9 cellular contexts compared by ENCODE assay signal in the genomic region with DNA sequence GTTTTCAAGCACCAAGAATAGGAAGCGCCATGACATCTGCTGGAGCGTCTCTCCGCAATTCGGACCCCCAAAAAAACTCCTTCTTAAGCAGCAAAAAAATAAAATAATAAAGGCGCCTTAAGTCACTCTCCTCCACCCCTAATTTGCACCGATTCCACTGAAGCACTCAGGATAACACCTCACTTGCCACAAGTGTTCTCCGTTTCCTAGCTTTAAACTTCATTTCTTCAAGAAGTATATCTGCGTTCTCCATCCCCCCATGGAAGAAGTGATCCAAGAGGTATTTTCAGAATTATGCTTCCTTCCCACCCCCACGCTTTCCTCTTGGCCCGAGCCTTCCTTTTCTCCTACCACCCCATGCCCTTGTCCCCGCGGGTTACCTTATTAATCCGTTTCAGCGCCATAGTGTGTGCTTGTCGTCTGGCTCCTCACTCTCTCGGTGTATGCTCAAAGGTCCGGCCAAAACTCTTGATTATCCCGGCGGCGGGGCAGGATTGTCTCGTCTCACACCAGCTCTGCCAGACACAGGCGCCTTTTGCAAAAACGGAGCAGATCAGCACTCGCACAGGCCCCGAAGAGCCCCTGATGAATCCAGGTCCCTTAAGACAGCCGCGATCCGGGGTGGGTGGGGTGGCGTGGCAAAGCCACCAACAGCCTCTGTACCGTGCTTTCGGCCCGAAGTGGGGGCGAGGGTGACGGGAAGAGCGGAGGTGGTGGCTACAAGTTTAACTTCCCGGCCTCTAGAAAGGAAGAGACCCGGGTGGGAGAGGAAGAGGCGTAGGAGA. TPM values are rescaled to one million over a fixed set of nuclear protein-coding genes. Genes with fewer than 3 reads are reported as not detected.
DNase-seq lines count a peak whose midpoint lies in the region; ATAC-seq, FAIRE-seq and TF ChIP-seq lines count a peak whose summit lies in the region.
"Had no signal": no experiment of that assay in that cellular context is flagged by ENCODE, and none has a peak within 500 bp of the region (broad histone marks: within the 10 kb centered on the region; RNA-seq: fewer than 3 reads in every experiment).

No MANE protein-coding gene starts in this region.

- TF ChIP-seq RAD21 in Ishikawa (IDR thresholded peaks at IDR 0.05; ENCODE audit: low read depth), result no peak
- TF ChIP-seq RAD21 in H1 (IDR thresholded peaks at IDR 0.05 in 1 of 2, conservative IDR thresholded peaks at IDR 0.05 in 1 of 2; ENCODE audit: low read depth in 2 of 2, low read length in 2 of 2), result peak in 1 of 2 experiments; percentile 7; a peak in 1 of 4 replicates

- no peak for DNase-seq in CD4-positive, alpha-beta memory T cell
- DNase-seq in H1 (ENCODE audit: low read depth in 1 of 2, low spot score in 2 of 2) (peak in 1 of 2 experiments; percentile 55), pancreas (peak in 2 of 6 donors; percentile 9 to 88), urothelium cell line (ENCODE audit: low spot score) (no peak), GM10266 (ENCODE audit: extremely low spot score) (no peak), retina (no peak), NCI-H2107 treated with DMSO at 0.1 percent for 48 hours (lab: John Stamatoyannopoulos, UW; ENCODE audit: unreplicated experiment) (no peak)

- H3K4me3 Mint-ChIP-seq in CD4-positive, alpha-beta memory T cell, result no peak overlapping the region

- H3K27ac ChIP-seq in CD4-positive, alpha-beta memory T cell (ENCODE audit: low read depth, low read length), result peak overlapping the region; percentile 100
- H3K27ac ChIP-seq in H1 (ENCODE audit: low read depth, low read length) (peak overlapping the region; percentile 98), pancreas (peak overlapping the region; percentile 99 to 100 (median 100))

- H4K91ac ChIP-seq in H1 (replicated peaks; ENCODE audit: insufficient read length, low read length), result no peak overlapping the region

- H2BK12ac ChIP-seq in H1 (ENCODE audit: low read depth, low read length), result no peak overlapping the region

- H3K27ac Mint-ChIP-seq in CD4-positive, alpha-beta memory T cell, result no peak overlapping the region

- peaks cover 41 to 70% of the 10 kb centered on the region in 2 experiments for H3K79me2 ChIP-seq in H1 (ENCODE audit: control insufficient read depth in 1 of 2, insufficient read depth in 2 of 2, low read length in 2 of 2)

- TF ChIP-seq EP300 in Ishikawa (IDR thresholded peaks at IDR 0.05; ENCODE audit: borderline replicate concordance) (no peak), H1 (IDR thresholded peaks at IDR 0.05; ENCODE audit: borderline replicate concordance in 1 of 2, low read depth in 2 of 2, low read length in 2 of 2) (no peak)

- CTCF ChIA-PET in CD4-positive, alpha-beta memory T cell (lab: Charles Lee; ENCODE audit: partially characterized antibody), result interaction anchor here (1.2 to 3.3 kb wide), 8 partner anchors 9 to 481 kb away, joined by 3 to 22 read pairs (median 7); partner anchors contain the start of genes CISD2 and SLC39A8
- CTCF ChIA-PET in H1 (lab: Charles Lee; ENCODE audit: partially characterized antibody), result interaction anchor here (0.9 to 2.8 kb wide), 5 partner anchors 10 to 116 kb away, joined by 3 to 8 read pairs (median 4); no protein-coding TSS in a partner anchor

- peaks cover 11 to 25% of the 10 kb centered on the region in 2 donors for H3K36me3 Mint-ChIP-seq in CD4-positive, alpha-beta memory T cell

- H4K5ac ChIP-seq in H1 (ENCODE audit: insufficient read length, low read depth, low read length), result peak overlapping the region; percentile 39

- 1% methylated on average over 33 of the region's 38 CpGs; no CpG with 5 or more reads in 1 of the 2 experiments for whole genome bisulfite sequencing in H1 (ENCODE audit: extremely low coverage in 1 of 2, insufficient coverage in 1 of 2, insufficient read length in 1 of 2, insufficient replicate concordance in 2 of 2, low coverage in 1 of 2, low lambda C conversion rate in 2 of 2, missing lambda C conversion rate in 1 of 2), 2 experiments
- 0 to 1% methylated on average over 38 of the region's 38 CpGs for WGBS in pancreas, 2 donors

- H2AK5ac ChIP-seq in H1 (ENCODE audit: low read depth, low read length), result no peak overlapping the region

- POLR2A ChIA-PET in CD4-positive, alpha-beta memory T cell (lab: Charles Lee; ENCODE audit: partially characterized antibody), result interaction anchor here (0.6 to 15.4 kb wide), 30 partner anchors 9 to 1481 kb away, joined by 3 to 409 read pairs (median 10); partner anchors contain the start of genes CISD2, MANBA, NFKB1 and PPP3CA
- POLR2A ChIA-PET in H1 (lab: Charles Lee; ENCODE audit: partially characterized antibody), result interaction anchor here (0.7 to 8.2 kb wide), 30 partner anchors 10 to 198 kb away, joined by 3 to 162 read pairs (median 7); partner anchors contain the start of genes CISD2 and MANBA

- TF ChIP-seq CTCF in H1 (IDR thresholded peaks at IDR 0.05; ENCODE audit: control extremely low read depth in 1 of 3, insufficient read depth in 1 of 3, low read depth in 1 of 3, low read length in 3 of 3) (no peak), pancreas (IDR thresholded peaks at IDR 0.05) (no peak), GM10266 (IDR thresholded peaks at IDR 0.05; ENCODE audit: control insufficient read depth, insufficient read depth, low read depth, missing control alignments) (no peak)

- H3K27me3 ChIP-seq in CD4-positive, alpha-beta memory T cell (ENCODE audit: insufficient read depth, low read length), result no peaks in the 10 kb centered on the region
- H3K27me3 ChIP-seq in H1 (replicated peaks in 1 of 4; ENCODE audit: control insufficient read depth in 3 of 4, extremely low read depth in 1 of 4, insufficient read depth in 3 of 4, low read length in 3 of 4) (no peaks in the 10 kb centered on the region), pancreas (no peaks in the 10 kb centered on the region)

- intact Hi-C loops in CD4-positive, alpha-beta memory T cell (cut with micrococcal nuclease), result loop anchor here (2.0 to 5.0 kb wide), 5 partner anchors 34 to 1479 kb away; partner anchors contain the start of gene PPP3CA
- intact Hi-C loops in pancreas (cut with DNase I), result no loop called here

- H3K79me1 ChIP-seq in H1 (ENCODE audit: low read depth, low read length), result no peaks in the 10 kb centered on the region

- no peak overlapping the region for H3K23ac ChIP-seq in H1 (ENCODE audit: insufficient read length)

- peak overlapping the region; percentile 96 to 97 for H3K4me3 ChIP-seq in CD4-positive, alpha-beta memory T cell (ENCODE audit: low read length in 2 of 2)
- H3K4me3 ChIP-seq in H1 (ENCODE audit: extremely low read depth in 1 of 4, insufficient read depth in 2 of 4, low read depth in 3 of 4, low read length in 4 of 4), result peak overlapping the region; percentile 85 to 98 (median 94)
- peak overlapping the region; percentile 58 to 98 (median 72) for H3K4me3 ChIP-seq in pancreas

- H3K9me3 ChIP-seq in CD4-positive, alpha-beta memory T cell (ENCODE audit: control insufficient read depth in 1 of 2, low read length in 2 of 2), result no peaks in the 10 kb centered on the region
- no peaks in the 10 kb centered on the region for H3K9me3 ChIP-seq in H1 (ENCODE audit: insufficient read depth in 2 of 2, low read depth in 1 of 2, low read length in 1 of 2)
- no peaks in the 10 kb centered on the region for H3K9me3 ChIP-seq in pancreas

- no peak overlapping the region for H2BK15ac ChIP-seq in H1 (ENCODE audit: low read length)

- H3K9ac ChIP-seq in H1 (replicated peaks in 1 of 4; ENCODE audit: extremely low read depth in 1 of 4, low read depth in 3 of 4, low read length in 3 of 4), result peak overlapping the region; percentile 93 to 99 (median 96)

- TF ChIP-seq POLR2A in H1 (IDR thresholded peaks at IDR 0.05; ENCODE audit: control extremely low read depth in 1 of 2, low read depth in 2 of 2, low read length in 2 of 2), result no peak; a peak in 1 of 3 replicates

- no peak overlapping the region for H2AFZ ChIP-seq in H1 (ENCODE audit: low read length)

- H3K9me3 Mint-ChIP-seq in CD4-positive, alpha-beta memory T cell, result peaks cover 0 to 4% (median 0%) of the 10 kb centered on the region in 8 donors

- H3K36me3 ChIP-seq in CD4-positive, alpha-beta memory T cell (ENCODE audit: insufficient read depth, low read length), result no peaks in the 10 kb centered on the region
- H3K36me3 ChIP-seq in H1 (ENCODE audit: control insufficient read depth in 2 of 4, insufficient read depth in 4 of 4, low read length in 3 of 4) (peaks cover 0 to 32% (median 0%) of the 10 kb centered on the region in 4 experiments; a peak in 2 of 8 replicates), pancreas (no peaks in the 10 kb centered on the region)

- ATAC-seq in pancreas, result no peak

- peaks cover 51% of the 10 kb centered on the region for H3K4me1 ChIP-seq in CD4-positive, alpha-beta memory T cell (ENCODE audit: insufficient read depth, low read length)
- H3K4me1 ChIP-seq in H1 (replicated peaks in 1 of 4; ENCODE audit: control insufficient read depth in 3 of 4, insufficient read depth in 4 of 4, low read length in 3 of 4), result peaks cover 0 to 12% (median 7%) of the 10 kb centered on the region in 4 experiments; a peak in 5 of 7 replicates
- H3K4me1 ChIP-seq in pancreas, result peaks cover 9 to 46% (median 29%) of the 10 kb centered on the region in 3 donors

- H2BK20ac ChIP-seq in H1 (ENCODE audit: low read length), result no peak overlapping the region

- FAIRE-seq in H1 (lab: Jason Lieb, UNC) (no peak), pancreas (lab: Jason Lieb, UNC) (no peak), urothelium cell line (lab: Jason Lieb, UNC) (no peak)
- FAIRE-seq: frontal cortex had no signal

- no peak overlapping the region for H3K14ac ChIP-seq in H1 (ENCODE audit: insufficient read length)

- peak overlapping the region; percentile 79 for H3K56ac ChIP-seq in H1 (replicated peaks; ENCODE audit: insufficient read length, low read depth, low read length)

- 0 out of 2 replicates have a peak, but pooled peaks cover 3% of the 10 kb centered on the region for H3K23me2 ChIP-seq in H1 (ENCODE audit: low read depth, low read length)

- peak overlapping the region; percentile 69 to 84 for H3K4me2 ChIP-seq in H1 (ENCODE audit: insufficient read depth in 1 of 2, low read depth in 2 of 2, low read length in 2 of 2)

- H3K18ac ChIP-seq in H1 (ENCODE audit: extremely low read depth, low read length), result peak overlapping the region; percentile 78

- peak overlapping the region; percentile 98 for H2BK5ac ChIP-seq in H1 (ENCODE audit: low read depth, low read length)

- peaks cover 0 to 2% of the 10 kb centered on the region in 2 donors for H3K27me3 Mint-ChIP-seq in CD4-positive, alpha-beta memory T cell

- H2BK120ac ChIP-seq in H1 (replicated peaks; ENCODE audit: low read depth, low read length), result no peak overlapping the region

- no peak overlapping the region for H3K4ac ChIP-seq in H1 (replicated peaks; ENCODE audit: insufficient read length, low read depth, low read length)

- peaks cover 7 to 17% of the 10 kb centered on the region in 2 experiments for H4K20me1 ChIP-seq in H1 (replicated peaks in 1 of 2; ENCODE audit: control insufficient read depth in 1 of 2, insufficient read depth in 2 of 2, low read length in 2 of 2)

- peaks cover 28 to 46% (median 30%) of the 10 kb centered on the region in 4 donors for H3K4me1 Mint-ChIP-seq in CD4-positive, alpha-beta memory T cell

- peak overlapping the region; percentile 83 for H4K8ac ChIP-seq in H1 (ENCODE audit: extremely low read depth, insufficient read depth, low read length)

RNA-seq across cellular contexts. Expression of gene UBE2D3, which starts 1.1 kb away (rescaled TPM):
- total RNA-seq in CD4-positive, alpha-beta memory T cell, result 100 to 1,000 TPM; 337 to 339 TPM
- polyA plus RNA-seq in CD4-positive, alpha-beta memory T cell, result 100 to 1,000 TPM; 473 to 768 TPM
- total RNA-seq in H1 (2021; fragmentation: NEBNext Ultra II Directional; extraction: Animal tissue kit (Norgen Biotek cat#: 25700)), result 377 and 396 TPM in 2 replicates
- 411 and 544 TPM in 2 replicates for polyA plus RNA-seq in H1 (2011; rRNA removed)
- polyA plus RNA-seq in H1 (2011; cell fraction: cytosol; rRNA removed), result 375 TPM
- 271 TPM for polyA plus RNA-seq in H1 (2011; cell fraction: nucleus; rRNA removed)
- 300 to 381 TPM (median 334 TPM) in 4 replicates for polyA plus RNA-seq in H1 (2012, experiment 1 of 2)
- 81.7 TPM for polyA plus RNA-seq in H1 (2012, experiment 2 of 2)
- 498 TPM for polyA plus RNA-seq in H1 (2013, experiment 1 of 2)
- 510 TPM for polyA plus RNA-seq in H1 (2013, experiment 2 of 2)
- polyA minus RNA-seq in H1 (2011; rRNA and poly(A)+ RNA removed), result 311 and 443 TPM in 2 replicates
- polyA minus RNA-seq in H1 (2011; cell fraction: cytosol; rRNA and poly(A)+ RNA removed), result 320 TPM
- polyA minus RNA-seq in H1 (2011; cell fraction: nucleus; rRNA and poly(A)+ RNA removed), result 263 TPM
- 100 to 1,000 TPM in 5 of 6 donors, 10 to 100 TPM in 1; 90.6 to 141 (median 130) TPM for total RNA-seq in pancreas
- polyA plus RNA-seq in pancreas, result 100 to 1,000 TPM in 1 of 2 donors, 10 to 100 TPM in 1; 98.2 to 137 TPM

RNA-seq across cellular contexts. Expression of gene CISD2, which starts 42.5 kb away (rescaled TPM):
- 10 to 100 TPM; 18.5 to 22.0 TPM for total RNA-seq in CD4-positive, alpha-beta memory T cell
- polyA plus RNA-seq in CD4-positive, alpha-beta memory T cell, result 10 to 100 TPM; 31.2 to 54.9 TPM
- 47.5 and 48.3 TPM in 2 replicates for total RNA-seq in H1 (2021; fragmentation: NEBNext Ultra II Directional; extraction: Animal tissue kit (Norgen Biotek cat#: 25700))
- 14.9 and 23.7 TPM in 2 replicates for polyA plus RNA-seq in H1 (2011; rRNA removed)
- polyA plus RNA-seq in H1 (2011; cell fraction: cytosol; rRNA removed), result 32.8 TPM
- 16.3 TPM for polyA plus RNA-seq in H1 (2011; cell fraction: nucleus; rRNA removed)
- polyA plus RNA-seq in H1 (2012, experiment 1 of 2), result 36.8 to 52.3 TPM (median 46.8 TPM) in 4 replicates
- 32.4 TPM for polyA plus RNA-seq in H1 (2012, experiment 2 of 2)
- polyA plus RNA-seq in H1 (2013, experiment 1 of 2), result 52.4 TPM
- 62.9 TPM for polyA plus RNA-seq in H1 (2013, experiment 2 of 2)
- 17.9 and 20.3 TPM in 2 replicates for polyA minus RNA-seq in H1 (2011; rRNA and poly(A)+ RNA removed)
- 17.7 TPM for polyA minus RNA-seq in H1 (2011; cell fraction: cytosol; rRNA and poly(A)+ RNA removed)
- polyA minus RNA-seq in H1 (2011; cell fraction: nucleus; rRNA and poly(A)+ RNA removed), result 13.7 TPM
- 10 to 100 TPM; 10.2 to 21.1 (median 14.4) TPM for total RNA-seq in pancreas
- 10 to 100 TPM; 10.8 to 23.1 TPM for polyA plus RNA-seq in pancreas
